ENCODE assay signal across 19 cellular contexts in genomic region chr3:72296477-72297111, GRCh38.
"Had no signal": no experiment of that assay in that cellular context is flagged by ENCODE, and none has a peak within 500 bp of the region (broad histone marks: within the 10 kb centered on the region; RNA-seq: fewer than 3 reads in every experiment).

No MANE protein-coding gene starts in this region.

- H3K4me3 ChIP-seq: body of pancreas, lung, pancreas, spleen had no signal

- H3K27ac Mint-ChIP-seq: activated CD4-positive, alpha-beta T cell treated with anti-CD3 and anti-CD28 coated beads, Interleukin-2, amount 10 ng/mL, durations not matched to agents 24 days and 14 days; activated CD8-positive, alpha-beta T cell treated with anti-CD3 and anti-CD28 coated beads for 36 hours; activated T-helper 17 cell treated with anti-CD3 and anti-CD28 coated beads, Interleukin-2, amount 50 U/mL, for 72 hours had no signal

- H3K4me2 ChIP-seq: SK-N-SH had no signal

- FAIRE-seq: endothelial cell of umbilical vein, pancreas had no signal

- H3K4me1 Mint-ChIP-seq: activated CD4-positive, alpha-beta T cell treated with anti-CD3 and anti-CD28 coated beads, Interleukin-2, amount 10 ng/mL, durations not matched to agents 24 days and 14 days; activated T-helper 17 cell treated with anti-CD3 and anti-CD28 coated beads, Interleukin-2, amount 50 U/mL, for 72 hours had no signal

- H3K27me3 ChIP-seq: body of pancreas, pancreas, spleen had no signal

- H3K9ac ChIP-seq: SK-N-SH had no signal

- H3K4me3 Mint-ChIP-seq: activated CD4-positive, alpha-beta T cell treated with anti-CD3 and anti-CD28 coated beads, Interleukin-2, amount 10 ng/mL, durations not matched to agents 24 days and 14 days; activated CD8-positive, alpha-beta T cell treated with anti-CD3 and anti-CD28 coated beads for 36 hours; activated T-helper 17 cell treated with anti-CD3 and anti-CD28 coated beads, Interleukin-2, amount 50 U/mL, for 72 hours had no signal

- ATAC-seq: activated CD8-positive, alpha-beta T cell treated with anti-CD3 and anti-CD28 coated beads for 36 hours; activated T-helper 17 cell treated with anti-CD3 and anti-CD28 coated beads, Interleukin-2, amount 50 U/mL, for 72 hours; body of pancreas; foreskin keratinocyte; left lobe of liver; pancreas had no signal

- H3K9me3 ChIP-seq: body of pancreas, pancreas, SK-N-SH, spleen had no signal

- H3K9me3 Mint-ChIP-seq: activated CD8-positive, alpha-beta T cell treated with anti-CD3 and anti-CD28 coated beads for 36 hours; activated T-helper 17 cell treated with anti-CD3 and anti-CD28 coated beads, Interleukin-2, amount 50 U/mL, for 72 hours had no signal

- H3K27ac ChIP-seq: body of pancreas, foreskin keratinocyte, pancreas, spleen had no signal

- DNase-seq: activated CD4-positive, alpha-beta T cell treated with anti-CD3 and anti-CD28 coated beads, Interleukin-2, amount 10 ng/mL, durations not matched to agents 24 days and 14 days; activated CD4-positive, CD25-positive, alpha-beta regulatory T cell; activated CD8-positive, alpha-beta T cell treated with anti-CD3 and anti-CD28 coated beads for 36 hours; activated naive CD4-positive, alpha-beta T cell treated with Interleukin-2 at 50 U/mL for 16 hours; activated T-cell treated with anti-CD3 and anti-CD28 coated beads, Interleukin-2, amount 50 U/mL, for 1 hour; body of pancreas; dermis blood vessel endothelial cell; effector memory CD4-positive, alpha-beta T cell; foreskin keratinocyte; pancreas; spleen; stimulated activated CD4-positive, alpha-beta T cell treated with anti-CD3 and anti-CD28 coated beads, Interleukin-4, amount 100 ng/mL, for 4 hours; stimulated activated naive CD4-positive, alpha-beta T cell treated with Interleukin-2 at 50 U/mL for 16 hours; substantia nigra had no signal

- H3K36me3 ChIP-seq: pancreas, spleen had no signal

- H3K4me1 ChIP-seq: body of pancreas, foreskin keratinocyte, pancreas had no signal
